Comparison of ENCODE assay signal across 19 cellular contexts in genomic region chr21:37797403-37797802, GRCh38.
"Had no signal": no experiment of that assay in that cellular context is flagged by ENCODE, and none has a peak within 500 bp of the region (broad histone marks: within the 10 kb centered on the region; RNA-seq: fewer than 3 reads in every experiment).

No MANE protein-coding gene starts in this region.

- DNase-seq: effector memory CD8-positive, alpha-beta T cell; gastrocnemius medialis; heart right ventricle; hypothalamus; kidney glomerular epithelial cell; naive thymus-derived CD8-positive, alpha-beta T cell; posterior cingulate gyrus; sigmoid colon; small intestine; stimulated activated CD4-positive, alpha-beta T cell treated with anti-CD3 and anti-CD28 coated beads, Interleukin-12 subunit alpha, Interleukin-12 subunit beta, amount 100 ng/mL, for 4 hours; stimulated activated naive CD4-positive, alpha-beta T cell treated with Interleukin-2 at 50 U/mL for 16 hours; tibial artery; upper lobe of right lung had no signal

- H3K27me3 Mint-ChIP-seq: dendritic cell treated with granulocyte-macrophage colony-stimulating factor and Interleukin-4, amounts not matched to agents 40 ng/mL and 50 ng/mL, for 4 days had no signal

- H3K9me3 Mint-ChIP-seq: dendritic cell treated with granulocyte-macrophage colony-stimulating factor and Interleukin-4, amounts not matched to agents 40 ng/mL and 50 ng/mL, for 4 days; effector memory CD8-positive, alpha-beta T cell had no signal

- ATAC-seq: effector memory CD8-positive, alpha-beta T cell; gastrocnemius medialis; heart right ventricle; naive thymus-derived CD8-positive, alpha-beta T cell; upper lobe of right lung had no signal

- H3K36me3 ChIP-seq: esophagus muscularis mucosa, gastrocnemius medialis, heart right ventricle, right atrium auricular region, sigmoid colon, tibial artery, upper lobe of right lung, vagina had no signal

- H3K36me3 Mint-ChIP-seq: naive thymus-derived CD8-positive, alpha-beta T cell had no signal

- H3K4me3 ChIP-seq: esophagus muscularis mucosa, gastrocnemius medialis, heart right ventricle, right atrium auricular region, sigmoid colon, tibial artery, upper lobe of right lung, vagina had no signal

- H3K4me1 Mint-ChIP-seq: naive thymus-derived CD8-positive, alpha-beta T cell had no signal

- H3K27ac Mint-ChIP-seq: dendritic cell treated with granulocyte-macrophage colony-stimulating factor and Interleukin-4, amounts not matched to agents 40 ng/mL and 50 ng/mL, for 4 days; effector memory CD8-positive, alpha-beta T cell; naive thymus-derived CD8-positive, alpha-beta T cell had no signal

- H3K4me3 Mint-ChIP-seq: dendritic cell treated with granulocyte-macrophage colony-stimulating factor and Interleukin-4, amounts not matched to agents 40 ng/mL and 50 ng/mL, for 4 days; effector memory CD8-positive, alpha-beta T cell; naive thymus-derived CD8-positive, alpha-beta T cell; neural crest cell had no signal

- H3K27me3 ChIP-seq: gastrocnemius medialis, right atrium auricular region, sigmoid colon, tibial artery, upper lobe of right lung, vagina had no signal

- H3K27ac ChIP-seq: epithelial cell of prostate, esophagus muscularis mucosa, gastrocnemius medialis, heart right ventricle, right atrium auricular region, sigmoid colon, tibial artery, upper lobe of right lung, vagina had no signal

- H3K4me1 ChIP-seq: esophagus muscularis mucosa, gastrocnemius medialis, heart right ventricle, right atrium auricular region, sigmoid colon, tibial artery, upper lobe of right lung, vagina had no signal

- H3K9me3 ChIP-seq: esophagus muscularis mucosa, gastrocnemius medialis, heart right ventricle, sigmoid colon, tibial artery, upper lobe of right lung, vagina had no signal
